ENCODE assay signal across 8 cellular contexts in the genomic region with DNA sequence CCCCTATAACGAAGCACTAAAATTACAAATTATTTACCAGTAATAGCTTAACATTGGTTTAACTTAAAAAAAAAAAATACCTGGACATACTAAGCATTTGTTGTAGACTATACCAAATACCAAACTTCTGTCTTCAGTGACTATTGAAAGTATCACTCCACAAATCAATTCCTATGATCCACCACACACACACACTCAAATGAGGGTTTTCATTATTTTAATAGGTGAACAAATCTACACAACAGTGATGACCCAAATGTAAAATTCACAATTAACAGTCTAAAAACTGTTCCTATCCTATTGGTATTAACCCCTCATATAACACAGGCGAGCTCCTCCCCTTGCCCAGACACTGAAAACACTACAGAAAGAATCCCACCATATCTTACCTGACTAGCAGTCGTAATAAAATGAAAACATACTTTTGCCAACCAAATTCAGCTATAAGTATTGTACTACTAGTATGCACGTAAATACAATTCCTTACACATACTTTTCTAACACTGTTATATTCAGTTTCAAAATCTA. TPM values are rescaled to one million over a fixed set of nuclear protein-coding genes. Genes with fewer than 3 reads are reported as not detected.
A peak's percentile ranks its signal among the peaks of the same experiment; 100 is the strongest.
DNase-seq lines count a peak whose midpoint lies in the region; ATAC-seq, FAIRE-seq and TF ChIP-seq lines count a peak whose summit lies in the region.

No MANE protein-coding gene starts in this region.

- ATAC-seq in GM21576 (IDR thresholded peaks at IDR 0.05; ENCODE audit: unreplicated experiment): no peak

- intact Hi-C loops in activated T-helper 1 cell treated with anti-CD3 and anti-CD28 coated beads, Interleukin-12 subunit alpha, Interleukin-12 subunit beta, Interleukin-2, Interleukin-4 antibody, amounts not matched to agents 30 ng/mL and 10 ng/mL and 1 ng/mL, durations not matched to agents 14 hours and 24 hours and 36 hours (cut with micrococcal nuclease): loop anchor here (1.0 to 10.0 kb wide), 11 partner anchors 20 to 1405 kb away; partner anchors contain the start of genes ATF2, PDK1 and SCRN3

- H3K36me3 Mint-ChIP-seq in activated naive CD4-positive, alpha-beta T cell treated with anti-CD3 and anti-CD28 coated beads, Interleukin-2, amount 10 ng/mL, durations not matched to agents 7 days and 5 days: peaks cover 43% of the 10 kb centered on the region
- H3K36me3 Mint-ChIP-seq in activated T-helper 1 cell treated with anti-CD3 and anti-CD28 coated beads, Interleukin-12 subunit alpha, Interleukin-12 subunit beta, Interleukin-2, Interleukin-4 antibody, amounts not matched to agents 30 ng/mL and 10 ng/mL and 1 ng/mL, durations not matched to agents 14 hours and 24 hours and 36 hours (ENCODE audit: low read depth): peaks cover 41% of the 10 kb centered on the region

- H3K4me2 ChIP-seq in keratinocyte (ENCODE audit: control insufficient read depth, extremely low read depth, insufficient read depth, low read depth, low read length): peak overlapping the region; percentile 91

- CTCF ChIA-PET in activated naive CD4-positive, alpha-beta T cell treated with anti-CD3 and anti-CD28 coated beads, Interleukin-2, amount 10 ng/mL, durations not matched to agents 7 days and 5 days (lab: Charles Lee): no interaction called here

- peaks cover 9% of the 10 kb centered on the region for H3K4me1 ChIP-seq in keratinocyte (ENCODE audit: control insufficient read depth, extremely low read depth, insufficient read depth, low read length)
- no peaks in the 10 kb centered on the region for H3K4me1 ChIP-seq in thymus (ENCODE audit: control insufficient read depth, insufficient read depth, low read length)

- peaks cover 52% of the 10 kb centered on the region for H3K4me1 Mint-ChIP-seq in activated naive CD4-positive, alpha-beta T cell treated with anti-CD3 and anti-CD28 coated beads, Interleukin-2, amount 10 ng/mL, durations not matched to agents 7 days and 5 days
- peaks cover 61% of the 10 kb centered on the region for H3K4me1 Mint-ChIP-seq in activated T-helper 1 cell treated with anti-CD3 and anti-CD28 coated beads, Interleukin-12 subunit alpha, Interleukin-12 subunit beta, Interleukin-2, Interleukin-4 antibody, amounts not matched to agents 30 ng/mL and 10 ng/mL and 1 ng/mL, durations not matched to agents 14 hours and 24 hours and 36 hours (ENCODE audit: low read depth)

- H3K9me3 ChIP-seq in keratinocyte (ENCODE audit: control insufficient read depth, low read depth, low read length) (no peaks in the 10 kb centered on the region), thymus (ENCODE audit: control insufficient read depth) (no peaks in the 10 kb centered on the region)

- H3K4me3 ChIP-seq in keratinocyte (ENCODE audit: control insufficient read depth in 2 of 3, extremely low read depth in 1 of 3, insufficient read depth in 2 of 3, low read depth in 1 of 3, low read length in 3 of 3): peak overlapping the region; percentile 71 to 82 (median 82)
- peak overlapping the region; percentile 78 for H3K4me3 ChIP-seq in thymus (ENCODE audit: low read length)

- 17% methylated on average over 4 of the region's 4 CpGs for WGBS in thymus

- peak overlapping the region; percentile 100 for H3K27ac Mint-ChIP-seq in activated naive CD4-positive, alpha-beta T cell treated with anti-CD3 and anti-CD28 coated beads, Interleukin-2, amount 10 ng/mL, durations not matched to agents 7 days and 5 days
- peak overlapping the region; percentile 99 for H3K27ac Mint-ChIP-seq in activated T-helper 1 cell treated with anti-CD3 and anti-CD28 coated beads, Interleukin-12 subunit alpha, Interleukin-12 subunit beta, Interleukin-2, Interleukin-4 antibody, amounts not matched to agents 30 ng/mL and 10 ng/mL and 1 ng/mL, durations not matched to agents 14 hours and 24 hours and 36 hours

- no peak overlapping the region for H2AFZ ChIP-seq in keratinocyte (ENCODE audit: control insufficient read depth, low read length)

- no peak for DNase-seq in activated naive CD4-positive, alpha-beta T cell treated with anti-CD3 and anti-CD28 coated beads, Interleukin-2, amount 10 ng/mL, durations not matched to agents 7 days and 5 days
- DNase-seq in activated naive CD4-positive, alpha-beta T cell treated with anti-CD3 and anti-CD28 coated beads, Interleukin-2, amount 50 U/mL, for 16 hours: no peak
- DNase-seq in activated T-helper 1 cell treated with anti-CD3 and anti-CD28 coated beads, Interleukin-12 subunit alpha, Interleukin-12 subunit beta, Interleukin-2, Interleukin-4 antibody, amounts not matched to agents 30 ng/mL and 10 ng/mL and 1 ng/mL, durations not matched to agents 14 hours and 24 hours and 36 hours (ENCODE audit: low spot score): no peak
- DNase-seq in keratinocyte (ENCODE audit: low read depth, low spot score) (no peak), NK-92 (lab: John Stamatoyannopoulos, UW; ENCODE audit: unreplicated experiment) (no peak), NCI-H187 treated with DMSO at 0.1 percent for 48 hours (lab: John Stamatoyannopoulos, UW) (no peak)

- peak overlapping the region; percentile 94 for H3K27ac ChIP-seq in keratinocyte (ENCODE audit: control insufficient read depth, insufficient read depth, low read length)
- no peak overlapping the region for H3K27ac ChIP-seq in thymus (ENCODE audit: low read depth)

- TF ChIP-seq CTCF in keratinocyte (optimal IDR thresholded peaks at IDR 0.05 in 1 of 3, IDR thresholded peaks at IDR 0.05 in 1 of 3, conservative IDR thresholded peaks at IDR 0.05 in 1 of 3; ENCODE audit: extremely low read depth in 1 of 3, insufficient read depth in 2 of 3, low read length in 3 of 3): no peak

- peak overlapping the region; percentile 96 for H3K4me3 Mint-ChIP-seq in activated naive CD4-positive, alpha-beta T cell treated with anti-CD3 and anti-CD28 coated beads, Interleukin-2, amount 10 ng/mL, durations not matched to agents 7 days and 5 days
- peak overlapping the region; percentile 98 for H3K4me3 Mint-ChIP-seq in activated T-helper 1 cell treated with anti-CD3 and anti-CD28 coated beads, Interleukin-12 subunit alpha, Interleukin-12 subunit beta, Interleukin-2, Interleukin-4 antibody, amounts not matched to agents 30 ng/mL and 10 ng/mL and 1 ng/mL, durations not matched to agents 14 hours and 24 hours and 36 hours

- no peaks in the 10 kb centered on the region for H3K9me3 Mint-ChIP-seq in activated naive CD4-positive, alpha-beta T cell treated with anti-CD3 and anti-CD28 coated beads, Interleukin-2, amount 10 ng/mL, durations not matched to agents 7 days and 5 days
- H3K9me3 Mint-ChIP-seq in activated T-helper 1 cell treated with anti-CD3 and anti-CD28 coated beads, Interleukin-12 subunit alpha, Interleukin-12 subunit beta, Interleukin-2, Interleukin-4 antibody, amounts not matched to agents 30 ng/mL and 10 ng/mL and 1 ng/mL, durations not matched to agents 14 hours and 24 hours and 36 hours: no peaks in the 10 kb centered on the region

- no peak for FAIRE-seq in keratinocyte (lab: Jason Lieb, UNC)

- dilution Hi-C loops in keratinocyte (cut with MboI; ENCODE audit: extremely low pct_ligation_motif_present, low sequenced_read_pairs): no loop called here

- H3K9me1 ChIP-seq in keratinocyte (ENCODE audit: control insufficient read depth, extremely low read depth, insufficient read depth, low read length): peaks cover 2% of the 10 kb centered on the region

- no peaks in the 10 kb centered on the region for H3K27me3 ChIP-seq in keratinocyte (ENCODE audit: control insufficient read depth, extremely low read depth, insufficient read depth, low read length)
- H3K27me3 ChIP-seq in thymus (ENCODE audit: control insufficient read depth, insufficient read depth): no peaks in the 10 kb centered on the region

- H3K36me3 ChIP-seq in keratinocyte (ENCODE audit: control insufficient read depth in 2 of 2, extremely low read depth in 1 of 2, insufficient read depth in 2 of 2, low read length in 2 of 2) (no peaks in the 10 kb centered on the region), thymus (ENCODE audit: control insufficient read depth, insufficient read depth) (no peaks in the 10 kb centered on the region)

- H4K20me1 ChIP-seq in keratinocyte (ENCODE audit: control insufficient read depth, extremely low read depth, insufficient read depth, low read length): no peaks in the 10 kb centered on the region

- H3K27me3 Mint-ChIP-seq in activated naive CD4-positive, alpha-beta T cell treated with anti-CD3 and anti-CD28 coated beads, Interleukin-2, amount 10 ng/mL, durations not matched to agents 7 days and 5 days: no peaks in the 10 kb centered on the region
- H3K27me3 Mint-ChIP-seq in activated T-helper 1 cell treated with anti-CD3 and anti-CD28 coated beads, Interleukin-12 subunit alpha, Interleukin-12 subunit beta, Interleukin-2, Interleukin-4 antibody, amounts not matched to agents 30 ng/mL and 10 ng/mL and 1 ng/mL, durations not matched to agents 14 hours and 24 hours and 36 hours (ENCODE audit: insufficient read depth): no peaks in the 10 kb centered on the region

- H3K9ac ChIP-seq in keratinocyte (ENCODE audit: control insufficient read depth, extremely low read depth, insufficient read depth, low read length): peak overlapping the region; percentile 96

- H3K79me2 ChIP-seq in keratinocyte (ENCODE audit: control insufficient read depth, insufficient read depth, low read length): peaks cover 59% of the 10 kb centered on the region

RNA-seq across cellular contexts. Expression of gene SP3, which starts 2.5 kb away (rescaled TPM):
- 95.8 and 103 TPM in 2 replicates for total RNA-seq in activated T-helper 1 cell treated with anti-CD3 and anti-CD28 coated beads, Interleukin-12 subunit alpha, Interleukin-12 subunit beta, Interleukin-2, Interleukin-4 antibody, amounts not matched to agents 30 ng/mL and 10 ng/mL and 1 ng/mL, durations not matched to agents 14 hours and 24 hours and 36 hours
- polyA plus RNA-seq in keratinocyte (31.9 to 46.7 TPM (median 39.3 TPM) in 3 replicates), thymus (43.7 TPM)
- 14.9 TPM for polyA plus RNA-seq in keratinocyte (2011; ENCODE audit: low read depth)
- polyA plus RNA-seq in keratinocyte (2011; cell fraction: cytosol; rRNA removed): 13.6 and 34.9 TPM in 2 replicates
- polyA plus RNA-seq in keratinocyte (2011; cell fraction: nucleus; rRNA removed): 27.6 and 29.2 TPM in 2 replicates
- 24.9 and 25.4 TPM in 2 replicates for polyA plus RNA-seq in keratinocyte (2012; ENCODE audit: low replicate concordance)
- 25.9 to 93.0 TPM (median 54.3 TPM) in 3 replicates for polyA minus RNA-seq in keratinocyte
- polyA minus RNA-seq in keratinocyte (2011; cell fraction: cytosol; rRNA and poly(A)+ RNA removed): 17.8 TPM
- 35.9 and 68.2 TPM in 2 replicates for polyA minus RNA-seq in keratinocyte (2011; cell fraction: nucleus; rRNA and poly(A)+ RNA removed)
